12 cellular contexts compared by ENCODE assay signal in genomic region chr17:75364078-75364477, GRCh38. TPM values are rescaled to one million over a fixed set of nuclear protein-coding genes. Genes with fewer than 3 reads are reported as not detected.
A peak's percentile ranks its signal among the peaks of the same experiment; 100 is the strongest.
DNase-seq lines count a peak whose midpoint lies in the region; ATAC-seq and TF ChIP-seq lines count a peak whose summit lies in the region.
"Had no signal": no experiment of that assay in that cellular context is flagged by ENCODE, and none has a peak within 500 bp of the region (broad histone marks: within the 10 kb centered on the region; RNA-seq: fewer than 3 reads in every experiment).

No MANE protein-coding gene starts in this region.

- WGBS in esophagus muscularis mucosa, result 96% methylated on average over 2 of the region's 2 CpGs

- H3K36me3 Mint-ChIP-seq in activated B cell treated with CpG ODN at 0.5 μM for 24 hours (ENCODE audit: low read depth), result peaks cover 18% of the 10 kb centered on the region

- no peaks in the 10 kb centered on the region for H3K9me3 ChIP-seq in esophagus muscularis mucosa
- H3K9me3 ChIP-seq: body of pancreas, heart right ventricle had no signal

- peak overlapping the region; percentile 33 for H3K4me3 Mint-ChIP-seq in activated B cell treated with CpG ODN at 0.5 μM for 24 hours

- peaks cover 96% of the 10 kb centered on the region for H3K4me1 Mint-ChIP-seq in activated B cell treated with CpG ODN at 0.5 μM for 24 hours

- TF ChIP-seq CTCF in activated B cell treated with CpG ODN at 0.5 μM for 24 hours (IDR thresholded peaks at IDR 0.05) (no peak), esophagus muscularis mucosa (IDR thresholded peaks at IDR 0.05) (no peak)

- intact Hi-C loops in activated B cell treated with CpG ODN at 0.5 μM for 24 hours (cut with micrococcal nuclease) (loop anchor here (2.0 to 5.0 kb wide), 2 partner anchors 15 to 37 kb away; no protein-coding TSS in a partner anchor), sciatic nerve (cut with DNase I) (no loop called here), esophagus muscularis mucosa (cut with DNase I) (no loop called here)

- H3K27ac Mint-ChIP-seq in activated B cell treated with CpG ODN at 0.5 μM for 24 hours, result peak overlapping the region; percentile 50

- no peak overlapping the region for H3K4me3 ChIP-seq in esophagus muscularis mucosa
- H3K4me3 ChIP-seq: body of pancreas, heart right ventricle, K562 had no signal

- ATAC-seq in activated B cell treated with CpG ODN at 0.5 μM for 24 hours (ENCODE audit: low read depth), result no peak
- ATAC-seq in GM21825 (IDR thresholded peaks at IDR 0.05; ENCODE audit: unreplicated experiment), result no peak
- ATAC-seq in sciatic nerve, result no peak
- no peak for ATAC-seq in GM21619 (IDR thresholded peaks at IDR 0.05; ENCODE audit: unreplicated experiment)
- ATAC-seq: body of pancreas, heart right ventricle, K562 had no signal

- H3K4me1 ChIP-seq in esophagus muscularis mucosa, result peaks cover 37 to 87% (median 76%) of the 10 kb centered on the region in 4 donors

- DNase-seq in AG08395 (ENCODE audit: low spot score) (peak; percentile 68), H4 (ENCODE audit: low spot score) (peak; percentile 54), activated B cell treated with CpG ODN at 0.5 μM for 24 hours (no peak), kidney tubule cell (ENCODE audit: low spot score) (peak; percentile 83), sciatic nerve (ENCODE audit: low spot score) (no peak), esophagus muscularis mucosa (ENCODE audit: extremely low spot score) (no peak)
- DNase-seq: body of pancreas, heart right ventricle, NCI-H774 had no signal

- H3K27me3 ChIP-seq in esophagus muscularis mucosa, result no peaks in the 10 kb centered on the region
- H3K27me3 ChIP-seq: body of pancreas, heart right ventricle had no signal

- no peaks in the 10 kb centered on the region for H3K27me3 Mint-ChIP-seq in activated B cell treated with CpG ODN at 0.5 μM for 24 hours

- H3K9me3 Mint-ChIP-seq in activated B cell treated with CpG ODN at 0.5 μM for 24 hours, result no peaks in the 10 kb centered on the region

- H3K36me3 ChIP-seq in esophagus muscularis mucosa, result no peaks in the 10 kb centered on the region
- H3K36me3 ChIP-seq: heart right ventricle had no signal

- no peak overlapping the region for H3K27ac ChIP-seq in esophagus muscularis mucosa (replicated peaks in 1 of 4)
- H3K27ac ChIP-seq: body of pancreas, heart right ventricle had no signal

- no peak for TF ChIP-seq EP300 in esophagus muscularis mucosa (IDR thresholded peaks at IDR 0.05)

- CTCF ChIA-PET in activated B cell treated with CpG ODN at 0.5 μM for 24 hours (lab: Charles Lee), result interaction anchor here (0.8 to 2.4 kb wide), 2 partner anchors 17 to 67 kb away, joined by 3 to 7 read pairs; no protein-coding TSS in a partner anchor

- POLR2A ChIA-PET in activated B cell treated with CpG ODN at 0.5 μM for 24 hours (lab: Charles Lee), result interaction anchor here (0.6 to 2.0 kb wide), 5 partner anchors 10 to 75 kb away, joined by 3 to 8 read pairs (median 3); partner anchors contain the start of genes GRB2 and SLC25A19

- TF ChIP-seq POLR2A in esophagus muscularis mucosa (IDR thresholded peaks at IDR 0.05; ENCODE audit: low read depth), result no peak

RNA-seq across cellular contexts. Expression of gene GRB2, which starts 41.4 kb away (rescaled TPM):
- total RNA-seq in H4 (2014; rRNA removed; shearing (Covaris generic)), result 83.8 and 107 TPM in 2 replicates
- 307 and 320 TPM in 2 replicates for total RNA-seq in activated B cell treated with CpG ODN at 0.5 μM for 24 hours
- total RNA-seq in sciatic nerve, result 90.4 TPM
- total RNA-seq in esophagus muscularis mucosa, result 100 to 1,000 TPM in 3 of 4 donors, 10 to 100 TPM in 1; 84.3 to 140 (median 113) TPM

Comparison
In these comparisons a context has a peak if more than half of its experiments do, and no peak if none do; other contexts are left out.
1. DNase-seq: peak in AG08395 (single experiment), H4 (single experiment) and kidney tubule cell (single experiment); none in activated B cell treated with CpG ODN at 0.5 μM for 24 hours (single experiment), sciatic nerve (single experiment) and esophagus muscularis mucosa (single experiment).